In genomic region chr18:10053861-10054260, GRCh38 we compare ENCODE assay signal across 28 cellular contexts.
"Had no signal": no experiment of that assay in that cellular context is flagged by ENCODE, and none has a peak within 500 bp of the region (broad histone marks: within the 10 kb centered on the region; RNA-seq: fewer than 3 reads in every experiment).

No MANE protein-coding gene starts in this region.

- H3K27me3 ChIP-seq: colonic mucosa, esophagus muscularis mucosa, foreskin keratinocyte, gastroesophageal sphincter, heart right ventricle, left lung, ovary, sigmoid colon, tibial nerve, upper lobe of left lung had no signal

- H3K36me3 Mint-ChIP-seq: naive thymus-derived CD4-positive, alpha-beta T cell; stimulated activated effector memory CD8-positive, alpha-beta T cell treated with anti-CD3 and anti-CD28 coated beads, Interleukin-12 subunit alpha, Interleukin-12 subunit beta, amount 100 ng/mL, for 72 hours had no signal

- H3K36me3 ChIP-seq: colonic mucosa, esophagus muscularis mucosa, gastroesophageal sphincter, heart right ventricle, left lung, ovary, sigmoid colon, thoracic aorta, tibial nerve, upper lobe of left lung had no signal

- H3K9me3 Mint-ChIP-seq: dendritic cell treated with granulocyte-macrophage colony-stimulating factor and Interleukin-4, amounts not matched to agents 40 ng/mL and 50 ng/mL, for 4 days; endodermal cell; naive thymus-derived CD4-positive, alpha-beta T cell; nephron progenitor cell; stimulated activated effector memory CD8-positive, alpha-beta T cell treated with anti-CD3 and anti-CD28 coated beads, Interleukin-12 subunit alpha, Interleukin-12 subunit beta, amount 100 ng/mL, for 72 hours had no signal

- DNase-seq: colonic mucosa; effector CD8-positive, alpha-beta T cell; foreskin keratinocyte; heart right ventricle; hippocampal formation; left cardiac atrium; left lung; midbrain; naive thymus-derived CD4-positive, alpha-beta T cell; nephron progenitor cell; occipital lobe; posterior cingulate gyrus; psoas muscle; right cardiac atrium; sigmoid colon; stimulated activated CD4-positive, alpha-beta T cell treated with anti-CD3 and anti-CD28 coated beads, Interleukin-2, amount 100 ng/mL, for 24 hours; stimulated activated CD4-positive, alpha-beta T cell treated with anti-CD3 and anti-CD28 coated beads, Interleukin-4, amount 100 ng/mL, for 24 hours; stimulated activated naive CD8-positive, alpha-beta T cell treated with anti-CD3 and anti-CD28 coated beads, Interleukin-15, Interleukin-2, amounts not matched to agents 100 U/mL and 50 U/mL, for 24 hours; substantia nigra; upper lobe of left lung had no signal

- H3K4me1 Mint-ChIP-seq: stimulated activated effector memory CD8-positive, alpha-beta T cell treated with anti-CD3 and anti-CD28 coated beads, Interleukin-12 subunit alpha, Interleukin-12 subunit beta, amount 100 ng/mL, for 72 hours had no signal

- H3K4me3 ChIP-seq: colonic mucosa, esophagus muscularis mucosa, gastroesophageal sphincter, heart right ventricle, left lung, ovary, psoas muscle, sigmoid colon, thoracic aorta, tibial nerve, upper lobe of left lung had no signal

- ATAC-seq: foreskin keratinocyte; gastroesophageal sphincter; heart right ventricle; left cardiac atrium; left lung; naive thymus-derived CD4-positive, alpha-beta T cell; psoas muscle; right cardiac atrium; stimulated activated effector memory CD8-positive, alpha-beta T cell treated with anti-CD3 and anti-CD28 coated beads, Interleukin-12 subunit alpha, Interleukin-12 subunit beta, amount 100 ng/mL, for 72 hours; stimulated activated naive CD8-positive, alpha-beta T cell treated with anti-CD3 and anti-CD28 coated beads, Interleukin-15, Interleukin-2, amounts not matched to agents 100 U/mL and 50 U/mL, for 24 hours had no signal

- H3K27ac ChIP-seq: colonic mucosa, esophagus muscularis mucosa, foreskin keratinocyte, ovary, psoas muscle, thoracic aorta had no signal

- H3K4me1 ChIP-seq: colonic mucosa, psoas muscle had no signal

- H3K27ac Mint-ChIP-seq: dendritic cell treated with granulocyte-macrophage colony-stimulating factor and Interleukin-4, amounts not matched to agents 40 ng/mL and 50 ng/mL, for 4 days; endodermal cell; naive thymus-derived CD4-positive, alpha-beta T cell; stimulated activated effector memory CD8-positive, alpha-beta T cell treated with anti-CD3 and anti-CD28 coated beads, Interleukin-12 subunit alpha, Interleukin-12 subunit beta, amount 100 ng/mL, for 72 hours had no signal

- H3K4me3 Mint-ChIP-seq: dendritic cell treated with granulocyte-macrophage colony-stimulating factor and Interleukin-4, amounts not matched to agents 40 ng/mL and 50 ng/mL, for 4 days; endodermal cell; naive thymus-derived CD4-positive, alpha-beta T cell; nephron progenitor cell; stimulated activated effector memory CD8-positive, alpha-beta T cell treated with anti-CD3 and anti-CD28 coated beads, Interleukin-12 subunit alpha, Interleukin-12 subunit beta, amount 100 ng/mL, for 72 hours had no signal
